11 cellular contexts compared by ENCODE assay signal in genomic region chr14:72715215-72715909, GRCh38.
A peak's percentile ranks its signal among the peaks of the same experiment; 100 is the strongest.
DNase-seq lines count a peak whose midpoint lies in the region; ATAC-seq lines count a peak whose summit lies in the region.
"Had no signal": no experiment of that assay in that cellular context is flagged by ENCODE, and none has a peak within 500 bp of the region (broad histone marks: within the 10 kb centered on the region; RNA-seq: fewer than 3 reads in every experiment).

No MANE protein-coding gene starts in this region.

- ATAC-seq in GM19452 (IDR thresholded peaks at IDR 0.05; ENCODE audit: unreplicated experiment): no peak

- H3K27me3 Mint-ChIP-seq in activated CD4-positive, alpha-beta T cell treated with anti-CD3 and anti-CD28 coated beads, Interleukin-2, amount 10 ng/mL, durations not matched to agents 24 days and 14 days: peaks cover 7% of the 10 kb centered on the region

- intact Hi-C loops in activated CD4-positive, alpha-beta T cell treated with anti-CD3 and anti-CD28 coated beads, Interleukin-2, amount 10 ng/mL, durations not matched to agents 24 days and 14 days (cut with micrococcal nuclease): loop anchor here (5.0 kb wide), 1 partner anchor 177 kb away; the partner anchor contains the start of gene DPF3

- H3K4me3 Mint-ChIP-seq in activated CD4-positive, alpha-beta T cell treated with anti-CD3 and anti-CD28 coated beads, Interleukin-2, amount 10 ng/mL, durations not matched to agents 24 days and 14 days: no peak overlapping the region

- H3K9me3 Mint-ChIP-seq in activated CD4-positive, alpha-beta T cell treated with anti-CD3 and anti-CD28 coated beads, Interleukin-2, amount 10 ng/mL, durations not matched to agents 24 days and 14 days: no peaks in the 10 kb centered on the region

- peaks cover 5% of the 10 kb centered on the region for H3K36me3 Mint-ChIP-seq in activated CD4-positive, alpha-beta T cell treated with anti-CD3 and anti-CD28 coated beads, Interleukin-2, amount 10 ng/mL, durations not matched to agents 24 days and 14 days (ENCODE audit: low read depth)

- DNase-seq in activated CD4-positive, alpha-beta T cell treated with anti-CD3 and anti-CD28 coated beads, Interleukin-2, amount 10 ng/mL, durations not matched to agents 24 days and 14 days: no peak
- DNase-seq in activated CD4-positive, alpha-beta T cell treated with anti-CD3 and anti-CD28 coated beads for 48 hours: no peak
- DNase-seq in kidney tubule cell (ENCODE audit: low spot score) (peak; percentile 36), SHP77 treated with DMSO at 0.1 percent for 48 hours (lab: John Stamatoyannopoulos, UW) (no peak), NCI-H1436 treated with DMSO at 0.1 percent for 48 hours (lab: John Stamatoyannopoulos, UW) (no peak)
- DNase-seq: adrenal gland, islet precursor cell, SK-N-SH had no signal

- H3K4me1 Mint-ChIP-seq in activated CD4-positive, alpha-beta T cell treated with anti-CD3 and anti-CD28 coated beads, Interleukin-2, amount 10 ng/mL, durations not matched to agents 24 days and 14 days: peaks cover 43% of the 10 kb centered on the region

- H3K27ac ChIP-seq in angular gyrus (ENCODE audit: low read depth, low read length) (peak overlapping the region; percentile 45), temporal lobe (ENCODE audit: low read depth, low read length) (peak overlapping the region; percentile 68)
- H3K27ac ChIP-seq: adrenal gland had no signal

- H3K27ac Mint-ChIP-seq in activated CD4-positive, alpha-beta T cell treated with anti-CD3 and anti-CD28 coated beads, Interleukin-2, amount 10 ng/mL, durations not matched to agents 24 days and 14 days: peak overlapping the region; percentile 64
